ENCODE assay signal across 2 cellular contexts in genomic region chr2:85427300-85427699, GRCh38.
A peak's percentile ranks its signal among the peaks of the same experiment; 100 is the strongest.
TF ChIP-seq lines count a peak whose summit lies in the region.

No MANE protein-coding gene starts in this region.

TF ChIP-seq in IMR-90, 13 proteins besides CTCF, POLR2A, EP300 and RAD21:
- no peak for TF ChIP-seq NFE2L2 (IDR thresholded peaks at IDR 0.05; ENCODE audit: low read depth, low read length)
- no peak for TF ChIP-seq FOS (IDR thresholded peaks at IDR 0.05; ENCODE audit: low read depth, low read length)
- TF ChIP-seq, protein P1, sequence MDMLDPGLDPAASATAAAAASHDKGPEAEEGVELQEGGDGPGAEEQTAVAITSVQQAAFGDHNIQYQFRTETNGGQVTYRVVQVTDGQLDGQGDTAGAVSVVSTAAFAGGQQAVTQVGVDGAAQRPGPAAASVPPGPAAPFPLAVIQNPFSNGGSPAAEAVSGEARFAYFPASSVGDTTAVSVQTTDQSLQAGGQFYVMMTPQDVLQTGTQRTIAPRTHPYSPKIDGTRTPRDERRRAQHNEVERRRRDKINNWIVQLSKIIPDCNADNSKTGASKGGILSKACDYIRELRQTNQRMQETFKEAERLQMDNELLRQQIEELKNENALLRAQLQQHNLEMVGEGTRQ (IDR thresholded peaks at IDR 0.05; ENCODE audit: low read depth, low read length): no peak
- TF ChIP-seq BHLHE40 (IDR thresholded peaks at IDR 0.05; ENCODE audit: low read depth, low read length): no peak

TF ChIP-seq in HepG2, 621 proteins besides CTCF, POLR2A, EP300 and RAD21:
- TF ChIP-seq, protein P2, sequence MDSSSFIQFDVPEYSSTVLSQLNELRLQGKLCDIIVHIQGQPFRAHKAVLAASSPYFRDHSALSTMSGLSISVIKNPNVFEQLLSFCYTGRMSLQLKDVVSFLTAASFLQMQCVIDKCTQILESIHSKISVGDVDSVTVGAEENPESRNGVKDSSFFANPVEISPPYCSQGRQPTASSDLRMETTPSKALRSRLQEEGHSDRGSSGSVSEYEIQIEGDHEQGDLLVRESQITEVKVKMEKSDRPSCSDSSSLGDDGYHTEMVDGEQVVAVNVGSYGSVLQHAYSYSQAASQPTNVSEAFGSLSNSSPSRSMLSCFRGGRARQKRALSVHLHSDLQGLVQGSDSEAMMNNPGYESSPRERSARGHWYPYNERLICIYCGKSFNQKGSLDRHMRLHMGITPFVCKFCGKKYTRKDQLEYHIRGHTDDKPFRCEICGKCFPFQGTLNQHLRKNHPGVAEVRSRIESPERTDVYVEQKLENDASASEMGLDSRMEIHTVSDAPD (CRISPR knock-in tag; IDR thresholded peaks at IDR 0.05): no peak
- peak; percentile 80 for TF ChIP-seq HIC2 (CRISPR knock-in tag; IDR thresholded peaks at IDR 0.05; ENCODE audit: low read depth)
- no peak for TF ChIP-seq ZSCAN31 (CRISPR knock-in tag; IDR thresholded peaks at IDR 0.05; ENCODE audit: low read depth)
- no peak for TF ChIP-seq ZNF296 (CRISPR knock-in tag; conservative IDR thresholded peaks at IDR 0.05)
- no peak for TF ChIP-seq ZNF652 (CRISPR knock-in tag; IDR thresholded peaks at IDR 0.05; ENCODE audit: borderline replicate concordance, low read depth)
- no peak for TF ChIP-seq ZNF878 (CRISPR knock-in tag; IDR thresholded peaks at IDR 0.05)
- no peak for TF ChIP-seq ZSCAN29 (CRISPR knock-in tag; conservative IDR thresholded peaks at IDR 0.05)
- TF ChIP-seq ZNF660 (CRISPR knock-in tag; IDR thresholded peaks at IDR 0.05; ENCODE audit: borderline replicate concordance, low read depth): no peak
- peak; percentile 79 for TF ChIP-seq HNRNPL (IDR thresholded peaks at IDR 0.05; ENCODE audit: low read depth, low read length)
- no peak for TF ChIP-seq TGIF2 (CRISPR knock-in tag; IDR thresholded peaks at IDR 0.05)
